2 cellular contexts compared by ENCODE assay signal in the genomic region with DNA sequence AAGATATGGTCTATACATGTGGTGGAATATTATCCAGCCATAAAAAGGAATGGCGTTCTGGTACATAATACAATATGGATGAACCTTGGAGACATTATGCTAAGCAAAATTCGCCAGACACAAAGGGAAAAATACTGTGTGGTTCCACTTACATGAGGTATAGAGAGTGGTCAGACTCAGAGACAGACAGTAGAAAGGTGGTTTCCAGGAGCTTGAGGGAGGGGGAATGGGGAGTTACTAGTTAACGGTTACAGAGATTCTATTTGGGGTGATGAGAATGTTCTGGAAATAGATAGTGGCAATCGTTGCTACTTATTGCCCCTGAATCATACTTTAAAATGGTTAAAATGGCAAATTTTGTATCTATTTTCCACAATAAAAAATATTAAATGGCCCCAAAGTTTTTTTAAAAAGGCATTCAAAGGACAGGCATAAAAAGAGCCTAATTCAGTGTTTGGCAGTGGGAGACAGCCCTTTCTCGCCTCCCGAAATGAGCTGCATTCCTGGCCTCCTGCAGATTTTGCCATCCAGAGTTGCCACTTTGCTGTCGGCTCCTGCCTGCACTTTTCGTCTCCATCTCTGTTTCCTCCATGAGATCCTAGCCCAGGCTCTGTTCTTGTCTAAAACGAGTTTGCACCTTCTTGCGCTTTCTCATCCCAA.
A peak's percentile ranks its signal among the peaks of the same experiment; 100 is the strongest.
TF ChIP-seq lines count a peak whose summit lies in the region.

No MANE protein-coding gene starts in this region.

TF ChIP-seq in A549, 52 proteins besides CTCF, POLR2A, EP300 and RAD21:
- TF ChIP-seq HOXA7 (CRISPR knock-in tag; IDR thresholded peaks at IDR 0.05) = no peak
- TF ChIP-seq, protein P1, sequence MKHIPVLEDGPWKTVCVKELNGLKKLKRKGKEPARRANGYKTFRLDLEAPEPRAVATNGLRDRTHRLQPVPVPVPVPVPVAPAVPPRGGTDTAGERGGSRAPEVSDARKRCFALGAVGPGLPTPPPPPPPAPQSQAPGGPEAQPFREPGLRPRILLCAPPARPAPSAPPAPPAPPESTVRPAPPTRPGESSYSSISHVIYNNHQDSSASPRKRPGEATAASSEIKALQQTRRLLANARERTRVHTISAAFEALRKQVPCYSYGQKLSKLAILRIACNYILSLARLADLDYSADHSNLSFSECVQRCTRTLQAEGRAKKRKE (CRISPR knock-in tag; IDR thresholded peaks at IDR 0.05; ENCODE audit: low read depth) = no peak
- TF ChIP-seq MYC (IDR thresholded peaks at IDR 0.05; ENCODE audit: borderline replicate concordance, low read length) = no peak
- TF ChIP-seq KDM5A (IDR thresholded peaks at IDR 0.05) = no peak
- no peak for TF ChIP-seq CHD2 (IDR thresholded peaks at IDR 0.05; ENCODE audit: low read length, partially characterized antibody)
- TF ChIP-seq FOXS1 (CRISPR knock-in tag; IDR thresholded peaks at IDR 0.05) = no peak
- no peak for TF ChIP-seq NFE2L2 (conservative IDR thresholded peaks at IDR 0.05; ENCODE audit: low read length)
- TF ChIP-seq HOXB5 (CRISPR knock-in tag; IDR thresholded peaks at IDR 0.05) = no peak
- TF ChIP-seq, protein P2, sequence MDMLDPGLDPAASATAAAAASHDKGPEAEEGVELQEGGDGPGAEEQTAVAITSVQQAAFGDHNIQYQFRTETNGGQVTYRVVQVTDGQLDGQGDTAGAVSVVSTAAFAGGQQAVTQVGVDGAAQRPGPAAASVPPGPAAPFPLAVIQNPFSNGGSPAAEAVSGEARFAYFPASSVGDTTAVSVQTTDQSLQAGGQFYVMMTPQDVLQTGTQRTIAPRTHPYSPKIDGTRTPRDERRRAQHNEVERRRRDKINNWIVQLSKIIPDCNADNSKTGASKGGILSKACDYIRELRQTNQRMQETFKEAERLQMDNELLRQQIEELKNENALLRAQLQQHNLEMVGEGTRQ (IDR thresholded peaks at IDR 0.05) = no peak
- no peak for TF ChIP-seq ESRRA (IDR thresholded peaks at IDR 0.05; ENCODE audit: borderline replicate concordance, low read length)
- no peak for TF ChIP-seq NPAS2 (CRISPR knock-in tag; IDR thresholded peaks at IDR 0.05; ENCODE audit: borderline replicate concordance)

TF ChIP-seq in H1, 55 proteins besides CTCF, POLR2A, EP300 and RAD21:
- TF ChIP-seq NANOG (IDR thresholded peaks at IDR 0.05; ENCODE audit: insufficient read depth, low read depth, low read length, poor library complexity, severe bottlenecking) (no peak), BACH1 (IDR thresholded peaks at IDR 0.05; ENCODE audit: low read length) (no peak), KDM4A (IDR thresholded peaks at IDR 0.05; ENCODE audit: low read depth, low read length, severe bottlenecking) (peak; percentile 30), CHD1 (IDR thresholded peaks at IDR 0.05; ENCODE audit: low read depth, low read length) (no peak), TEAD4 (IDR thresholded peaks at IDR 0.05; ENCODE audit: low read depth, low read length) (peak; percentile 94), TAF1 (IDR thresholded peaks at IDR 0.05; ENCODE audit: low read depth, low read length) (no peak), RFX5 (IDR thresholded peaks at IDR 0.05; ENCODE audit: borderline replicate concordance, low read depth, low read length) (no peak), TAF7 (optimal IDR thresholded peaks at IDR 0.05; ENCODE audit: borderline replicate concordance, low read depth, low read length) (no peak), SP1 (IDR thresholded peaks at IDR 0.05; ENCODE audit: low read depth, low read length) (0 out of 2 replicates have a peak, but pooled peaks have one; percentile 31), KDM1A (IDR thresholded peaks at IDR 0.05; ENCODE audit: borderline replicate concordance, low read length) (0 out of 2 replicates have a peak, but pooled peaks have one; percentile 16), PHF8 (conservative IDR thresholded peaks at IDR 0.05; ENCODE audit: low read depth, low read length) (no peak), CTBP2 (IDR thresholded peaks at IDR 0.05; ENCODE audit: borderline replicate concordance, insufficient read depth, insufficient read length, low read length) (peak; percentile 89), EGR1 (IDR thresholded peaks at IDR 0.05; ENCODE audit: borderline replicate concordance, low read depth, low read length) (no peak), YY1 (IDR thresholded peaks at IDR 0.05; ENCODE audit: low read depth, low read length) (peak; percentile 44; the same call in 1 of the 2 replicates), FOSL1 (IDR thresholded peaks at IDR 0.05; ENCODE audit: insufficient read depth, low read depth, low read length) (no peak)
